In genomic region chr14:23387916-23388882, GRCh38 we compare ENCODE assay signal across 1 cellular context.
A peak's percentile ranks its signal among the peaks of the same experiment; 100 is the strongest.
TF ChIP-seq lines count a peak whose summit lies in the region.

No MANE protein-coding gene starts in this region.

TF ChIP-seq in HepG2, 621 proteins besides CTCF, POLR2A, EP300 and RAD21:
- TF ChIP-seq MNT (IDR thresholded peaks at IDR 0.05) (no peak), ZNF629 (CRISPR knock-in tag; conservative IDR thresholded peaks at IDR 0.05) (no peak), ZNF687 (CRISPR knock-in tag; IDR thresholded peaks at IDR 0.05) (0 out of 2 replicates have a peak, but pooled peaks have one; percentile 6), NR0B2 (CRISPR knock-in tag; IDR thresholded peaks at IDR 0.05) (0 out of 2 replicates have a peak, but pooled peaks have one; percentile 16), GATA4 (IDR thresholded peaks at IDR 0.05; ENCODE audit: borderline replicate concordance, low read depth) (no peak), ZNF646 (CRISPR knock-in tag; IDR thresholded peaks at IDR 0.05) (no peak), ZGPAT (CRISPR knock-in tag; IDR thresholded peaks at IDR 0.05) (no peak), SRSF4 (IDR thresholded peaks at IDR 0.05; ENCODE audit: low read depth, low read length, poor library complexity, severe bottlenecking) (no peak), KLF16 (CRISPR knock-in tag; IDR thresholded peaks at IDR 0.05) (no peak), HDAC2 (CRISPR knock-in tag; IDR thresholded peaks at IDR 0.05) (no peak), ARID4A (CRISPR knock-in tag; IDR thresholded peaks at IDR 0.05; ENCODE audit: borderline replicate concordance) (no peak; the same call in 1 of the 2 replicates), GTF2F1 (IDR thresholded peaks at IDR 0.05; ENCODE audit: low read length) (no peak), MIXL1 (CRISPR knock-in tag; IDR thresholded peaks at IDR 0.05) (no peak), ZNF317 (CRISPR knock-in tag; IDR thresholded peaks at IDR 0.05) (0 out of 2 replicates have a peak, but pooled peaks have one; percentile 67), ZNF253 (CRISPR knock-in tag; IDR thresholded peaks at IDR 0.05; ENCODE audit: borderline replicate concordance) (0 out of 2 replicates have a peak, but pooled peaks have one; percentile 19)
